Comparison of ENCODE assay signal across 17 cellular contexts in genomic region chr1:24109686-24110475, GRCh38. TPM values are rescaled to one million over a fixed set of nuclear protein-coding genes. Genes with fewer than 3 reads are reported as not detected.
A peak's percentile ranks its signal among the peaks of the same experiment; 100 is the strongest.
DNase-seq lines count a peak whose midpoint lies in the region; ATAC-seq and TF ChIP-seq lines count a peak whose summit lies in the region.
"Had no signal": no experiment of that assay in that cellular context is flagged by ENCODE, and none has a peak within 500 bp of the region (broad histone marks: within the 10 kb centered on the region; RNA-seq: fewer than 3 reads in every experiment).

No MANE protein-coding gene starts in this region.

- H3K9me3 ChIP-seq in mammary epithelial cell (replicated peaks; ENCODE audit: insufficient read depth, low read length) (no peaks in the 10 kb centered on the region), esophagus squamous epithelium (no peaks in the 10 kb centered on the region), gastrocnemius medialis (no peaks in the 10 kb centered on the region)

- intact Hi-C loops in MCF 10A (cut with micrococcal nuclease) (loop anchor here (10.0 kb wide), 1 partner anchor 155 kb away; the partner anchor contains the start of gene PNRC2), mammary epithelial cell (cut with micrococcal nuclease) (loop anchor here (10.0 kb wide), 1 partner anchor 305 kb away; the partner anchor contains the start of gene GALE), esophagus squamous epithelium (cut with DNase I) (no loop called here), gastrocnemius medialis (cut with DNase I; ENCODE audit: low total_unique reads) (loop anchor here (1.0 to 5.0 kb wide), 2 partner anchors 14 to 153 kb away; partner anchors contain the start of gene PNRC2)

- CTCF ChIA-PET in MCF 10A (lab: Yijun Ruan, JAX): interaction anchor here (0.6 to 1.9 kb wide), 3 partner anchors 8 to 92 kb away, joined by 3 to 6 read pairs (median 3); no protein-coding TSS in a partner anchor
- CTCF ChIA-PET in mammary epithelial cell (lab: Charles Lee; ENCODE audit: low non-redundant PET): no interaction called here
- CTCF ChIA-PET in RWPE1 (lab: Yijun Ruan, JAX): interaction anchor here (2.0 kb wide), 1 partner anchor 38 kb away, joined by 8 read pairs; no protein-coding TSS in a partner anchor

- in situ Hi-C loops in mammary epithelial cell (cut with MboI; ENCODE audit: low sequenced_read_pairs in 2 of 2): no loop called here
- in situ Hi-C loops in gastrocnemius medialis (cut with MboI; ENCODE audit: low sequenced_read_pairs in 4 of 4): loop anchor here in 2 of 4 donors (5.0 to 10.0 kb wide), 2 partner anchors 38 to 45 kb away; no protein-coding TSS in a partner anchor

- no peaks in the 10 kb centered on the region for H4K20me1 ChIP-seq in mammary epithelial cell (ENCODE audit: insufficient read depth, low read length)

- 88% methylated on average over 11 of the region's 15 CpGs for WGBS in mammary epithelial cell (ENCODE audit: low coverage, missing lambda C conversion rate)
- WGBS in esophagus squamous epithelium, 2 donors: 93 to 94% methylated on average over 6 to 8 of the region's 15 CpGs

- no peak for TF ChIP-seq POLR2A in esophagus squamous epithelium (IDR thresholded peaks at IDR 0.05)
- TF ChIP-seq POLR2A in gastrocnemius medialis (IDR thresholded peaks at IDR 0.05): no peak

- H3K36me3 ChIP-seq in mammary epithelial cell (ENCODE audit: insufficient read depth, low read length) (no peaks in the 10 kb centered on the region), esophagus squamous epithelium (no peaks in the 10 kb centered on the region), gastrocnemius medialis (no peaks in the 10 kb centered on the region)

- H3K9ac ChIP-seq in mammary epithelial cell (ENCODE audit: insufficient read depth, low read length): no peak overlapping the region

- peak overlapping the region; percentile 84 for H3K27ac Mint-ChIP-seq in MCF 10A (ENCODE audit: low read depth, unreplicated experiment)

- H2AFZ ChIP-seq in mammary epithelial cell (ENCODE audit: low read depth, low read length): no peak overlapping the region

- TF ChIP-seq CTCF in MCF 10A (IDR thresholded peaks at IDR 0.05; ENCODE audit: unreplicated experiment): no peak
- no peak for TF ChIP-seq CTCF in mammary epithelial cell (conservative IDR thresholded peaks at IDR 0.05 in 1 of 2, IDR thresholded peaks at IDR 0.05 in 1 of 2; ENCODE audit: extremely low read depth in 1 of 2, insufficient read depth in 1 of 2, low read depth in 1 of 2, low read length in 2 of 2)
- no peak for TF ChIP-seq CTCF in RWPE1 (conservative IDR thresholded peaks at IDR 0.05; ENCODE audit: low read depth)
- TF ChIP-seq CTCF in esophagus squamous epithelium (IDR thresholded peaks at IDR 0.05): no peak
- no peak for TF ChIP-seq CTCF in gastrocnemius medialis (IDR thresholded peaks at IDR 0.05 in 4 of 5, conservative IDR thresholded peaks at IDR 0.05 in 1 of 5)

- no peaks in the 10 kb centered on the region for H3K9me3 Mint-ChIP-seq in MCF 10A (ENCODE audit: unreplicated experiment)

- ATAC-seq in gastrocnemius medialis: no peak

- BruUV-seq in MCF 10A (replicated peaks; lab: Mats Ljungman, UMichigan): no TSS peak
- no TSS peak for BruUV-seq in mammary epithelial cell (replicated peaks; lab: Mats Ljungman, UMichigan)

- no peak overlapping the region for H3K4me2 ChIP-seq in mammary epithelial cell (ENCODE audit: insufficient read depth, low read depth, low read length)

- H3K4me1 ChIP-seq in mammary epithelial cell (ENCODE audit: insufficient read depth, low read length) (peaks cover 36% of the 10 kb centered on the region), esophagus squamous epithelium (peaks cover 12 to 54% (median 34%) of the 10 kb centered on the region in 3 donors), gastrocnemius medialis (peaks cover 41 to 65% of the 10 kb centered on the region in 2 donors)

- dilution Hi-C loops in mammary epithelial cell (cut with HindIII; ENCODE audit: low sequenced_read_pairs): no loop called here

- no peak overlapping the region for H3K27ac ChIP-seq in mammary epithelial cell (ENCODE audit: insufficient read depth, low read depth, low read length)
- H3K27ac ChIP-seq in RWPE1: peak overlapping the region; percentile 92
- peak overlapping the region in 3 of 4 donors; percentile 51 to 79 (median 78) for H3K27ac ChIP-seq in esophagus squamous epithelium
- H3K27ac ChIP-seq in gastrocnemius medialis: peak overlapping the region; percentile 93 to 97 (median 96)
- H3K27ac ChIP-seq: HL-60 had no signal

- no peaks in the 10 kb centered on the region for H3K79me2 ChIP-seq in mammary epithelial cell (ENCODE audit: insufficient read depth, low read length)

- H3K4me3 ChIP-seq in mammary epithelial cell (replicated peaks in 1 of 3; ENCODE audit: insufficient read depth in 1 of 3, low read depth in 2 of 3, low read length in 3 of 3) (no peak overlapping the region), esophagus squamous epithelium (no peak overlapping the region), gastrocnemius medialis (peak overlapping the region; percentile 17 to 69 (median 62))

- POLR2A ChIA-PET in MCF 10A (lab: Yijun Ruan, JAX) (interaction anchor here (1.7 to 1.8 kb wide), 2 partner anchors 8 to 10 kb away, joined by 7 to 9 read pairs; no protein-coding TSS in a partner anchor), RWPE1 (lab: Yijun Ruan, JAX; ENCODE audit: low non-redundant PET) (no interaction called here)

- H3K27me3 Mint-ChIP-seq in MCF 10A (ENCODE audit: insufficient read depth, unreplicated experiment): no peaks in the 10 kb centered on the region

- peaks cover 21% of the 10 kb centered on the region for H3K4me1 Mint-ChIP-seq in MCF 10A (ENCODE audit: insufficient read depth, unreplicated experiment)

- no peak overlapping the region for H3K4me3 Mint-ChIP-seq in MCF 10A (ENCODE audit: unreplicated experiment)

- no peaks in the 10 kb centered on the region for H3K36me3 Mint-ChIP-seq in MCF 10A (ENCODE audit: insufficient read depth, unreplicated experiment)

- H3K27me3 ChIP-seq in mammary epithelial cell (ENCODE audit: insufficient read depth, low read length) (no peaks in the 10 kb centered on the region), esophagus squamous epithelium (peaks cover 0 to 9% (median 0%) of the 10 kb centered on the region in 4 donors), gastrocnemius medialis (no peaks in the 10 kb centered on the region)

- DNase-seq in MCF 10A (ENCODE audit: unreplicated experiment) (no peak), mammary epithelial cell (no peak), RWPE1 (ENCODE audit: low spot score) (no peak), esophagus squamous epithelium (lab: John Stamatoyannopoulos, UW) (no peak), gastrocnemius medialis (peak in 1 of 2 donors; percentile 39), globus pallidus (ENCODE audit: low spot score) (no peak), NCI-H226 (no peak), hypothalamus (lab: John Stamatoyannopoulos, UW) (no peak)
- DNase-seq: DMS153, HCEC 1CT, KBM-7, NCI-H1048, NCI-H345, NCI-H526 treated with DMSO at 0.1 percent for 48 hours, RPMI8226 had no signal

RNA-seq across cellular contexts. Expression of gene MYOM3, which starts 2.1 kb away (rescaled TPM):
- 0.05 and 0.12 TPM in 2 replicates for total RNA-seq in MCF 10A (2022)
- 1 to 10 TPM in 1 of 2 donors, under 1 TPM in 1; 0.54 to 1.8 TPM for total RNA-seq in mammary epithelial cell
- 0.19 TPM for polyA plus RNA-seq in mammary epithelial cell
- 2.0 TPM for polyA minus RNA-seq in mammary epithelial cell
- 1 to 10 TPM in 1 of 4 donors, under 1 TPM in 3; 0.30 to 1.1 (median 0.56) TPM for total RNA-seq in esophagus squamous epithelium
- total RNA-seq in gastrocnemius medialis: 100 to 1,000 TPM; 114 to 266 (median 184) TPM
- total RNA-seq: OCI-LY7 had no signal

RNA-seq across cellular contexts. Expression of gene IL22RA1, which starts 33.1 kb away (rescaled TPM):
- not detected in 2 replicates for total RNA-seq in MCF 10A (2022)
- total RNA-seq in mammary epithelial cell: 1 to 10 TPM in 1 of 2 donors, under 1 TPM in 1; 0.50 to 3.3 TPM
- polyA plus RNA-seq in mammary epithelial cell: 2.7 TPM
- 0.62 TPM for polyA minus RNA-seq in mammary epithelial cell
- total RNA-seq in esophagus squamous epithelium: 10 to 100 TPM in 2 of 4 donors, 1 to 10 TPM in 2; 3.6 to 16.0 (median 10.5) TPM
- total RNA-seq in gastrocnemius medialis: under 1 TPM in 1 of 4 donors, not detected in 3; 0.36 TPM
- total RNA-seq: OCI-LY7 had no signal

Comparison
In these comparisons a context has a peak if more than half of its experiments do, and no peak if none do; other contexts are left out.
1. H3K4me3 ChIP-seq: peak in gastrocnemius medialis (4 of 4); none in mammary epithelial cell (0 of 3) and esophagus squamous epithelium (0 of 4).
2. RNA of gene MYOM3, which starts 2.1 kb away (total RNA-seq): 114 to 266 TPM in gastrocnemius medialis; 0.54 to 1.8 TPM in mammary epithelial cell, 0.30 to 1.1 TPM in esophagus squamous epithelium and 0.05 to 0.12 TPM in MCF 10A; every median in the first group is over 10 times any median in the second.